ENCODE assay signal across 8 cellular contexts in genomic region chr20:12207875-12208274, GRCh38.
DNase-seq lines count a peak whose midpoint lies in the region; ATAC-seq and TF ChIP-seq lines count a peak whose summit lies in the region.

No MANE protein-coding gene starts in this region.

- no peaks in the 10 kb centered on the region for H3K4me1 ChIP-seq in IMR-90 (ENCODE audit: control insufficient read depth, insufficient read depth, low read length)
- no peaks in the 10 kb centered on the region for H3K4me1 ChIP-seq in body of pancreas
- no peaks in the 10 kb centered on the region for H3K4me1 ChIP-seq in mesendoderm (ENCODE audit: control insufficient read depth, low read depth, low read length)

- no peak for TF ChIP-seq POLR2A in IMR-90 (IDR thresholded peaks at IDR 0.05; ENCODE audit: low read depth, low read length)
- no peak for TF ChIP-seq POLR2A in body of pancreas (IDR thresholded peaks at IDR 0.05)

- H3K23ac ChIP-seq in IMR-90 (ENCODE audit: low read depth, low read length) = no peak overlapping the region
- no peak overlapping the region for H3K23ac ChIP-seq in mesendoderm (ENCODE audit: low read length)

- no peak overlapping the region for H3K27ac Mint-ChIP-seq in activated CD4-positive, alpha-beta memory T cell treated with anti-CD3 and anti-CD28 coated beads for 36 hours

- H3K4me3 Mint-ChIP-seq in activated CD4-positive, alpha-beta memory T cell treated with anti-CD3 and anti-CD28 coated beads for 36 hours = no peak overlapping the region

- dilution Hi-C loops in IMR-90 (cut with HindIII; ENCODE audit: low sequenced_read_pairs, unreplicated experiment) = no loop called here

- H3K4ac ChIP-seq in IMR-90 (ENCODE audit: low read depth, low read length) (no peak overlapping the region), mesendoderm (ENCODE audit: low read depth, low read length) (no peak overlapping the region)

- H3K79me2 ChIP-seq in mesendoderm (ENCODE audit: control insufficient read depth, insufficient read depth, low read length) = no peaks in the 10 kb centered on the region

- H3K4me3 ChIP-seq in IMR-90 (ENCODE audit: insufficient read depth, low read depth, low read length) = no peak overlapping the region
- no peak overlapping the region for H3K4me3 ChIP-seq in body of pancreas
- H3K4me3 ChIP-seq in mesendoderm (ENCODE audit: low read length) = no peak overlapping the region

- H3K4me1 Mint-ChIP-seq in activated CD4-positive, alpha-beta memory T cell treated with anti-CD3 and anti-CD28 coated beads for 36 hours (ENCODE audit: low read depth) = no peaks in the 10 kb centered on the region

- TF ChIP-seq CTCF in IMR-90 (conservative IDR thresholded peaks at IDR 0.05; ENCODE audit: low read depth, low read length) (peak; percentile 61), body of pancreas (IDR thresholded peaks at IDR 0.05) (peak; percentile 45 to 74 (median 60))

- no peaks in the 10 kb centered on the region for H3K27me3 Mint-ChIP-seq in activated CD4-positive, alpha-beta memory T cell treated with anti-CD3 and anti-CD28 coated beads for 36 hours

- H3K36me3 ChIP-seq in IMR-90 (ENCODE audit: control insufficient read depth, insufficient read depth, low read length) (no peaks in the 10 kb centered on the region), body of pancreas (replicated peaks in 1 of 2; ENCODE audit: insufficient read depth in 1 of 2, low read depth in 2 of 2) (no peaks in the 10 kb centered on the region), mesendoderm (ENCODE audit: control insufficient read depth, insufficient read depth, low read length) (no peaks in the 10 kb centered on the region)

- H2BK120ac ChIP-seq in IMR-90 (ENCODE audit: low read depth, low read length) = no peak overlapping the region
- no peak overlapping the region for H2BK120ac ChIP-seq in mesendoderm (ENCODE audit: low read depth, low read length)

- POLR2A ChIA-PET in IMR-90 (lab: Charles Lee; ENCODE audit: unreplicated experiment) = no interaction called here
- POLR2A ChIA-PET in activated CD4-positive, alpha-beta memory T cell treated with anti-CD3 and anti-CD28 coated beads for 36 hours (lab: Charles Lee) = no interaction called here

- no peak overlapping the region for H2AFZ ChIP-seq in IMR-90 (replicated peaks; ENCODE audit: low read length, poor library complexity)

- intact Hi-C loops in IMR-90 (cut with micrococcal nuclease) (loop anchor here (1.0 to 10.0 kb wide), 4 partner anchors 196 to 623 kb away; no protein-coding TSS in a partner anchor), body of pancreas (cut with DNase I) (no loop called here)
- intact Hi-C loops in activated CD4-positive, alpha-beta memory T cell treated with anti-CD3 and anti-CD28 coated beads for 36 hours (cut with micrococcal nuclease) = no loop called here

- H2AK9ac ChIP-seq in IMR-90 (replicated peaks; ENCODE audit: low read depth, low read length, poor library complexity) = no peak overlapping the region

- H4K91ac ChIP-seq in IMR-90 (ENCODE audit: insufficient read depth, low read depth, low read length) = no peak overlapping the region

- no peak overlapping the region for H2BK20ac ChIP-seq in IMR-90 (ENCODE audit: low read depth, low read length)

- H2BK5ac ChIP-seq in IMR-90 (ENCODE audit: low read depth, low read length, poor library complexity, severe bottlenecking) (no peak overlapping the region), mesendoderm (ENCODE audit: low read length) (no peak overlapping the region)

- H3K9ac ChIP-seq in IMR-90 (ENCODE audit: low read depth, low read length) (no peak overlapping the region), mesendoderm (ENCODE audit: low read length) (no peak overlapping the region)

- no peaks in the 10 kb centered on the region for H4K20me1 ChIP-seq in IMR-90 (ENCODE audit: insufficient read depth, low read length)

- H2AK5ac ChIP-seq in IMR-90 (ENCODE audit: low read depth, low read length) (no peak overlapping the region), mesendoderm (ENCODE audit: low read length) (no peak overlapping the region)

- H2BK15ac ChIP-seq in IMR-90 (ENCODE audit: low read depth, low read length) (no peak overlapping the region), mesendoderm (replicated peaks; ENCODE audit: low read depth) (no peak overlapping the region)

- H4K5ac ChIP-seq in IMR-90 (ENCODE audit: low read depth, low read length) = no peak overlapping the region
- no peak overlapping the region for H4K5ac ChIP-seq in mesendoderm (ENCODE audit: low read length)

- DNase-seq in EH (ENCODE audit: low read depth) (peak; percentile 6), IMR-90 (peak; percentile 41), body of pancreas (peak; percentile 44 to 56 (median 49)), mesendoderm (peak; percentile 79), T-helper 9 cell (no peak), NCI-H1417 treated with DMSO at 0.1 percent for 48 hours (lab: John Stamatoyannopoulos, UW) (no peak)
- no peak for DNase-seq in activated CD4-positive, alpha-beta memory T cell treated with anti-CD3 and anti-CD28 coated beads for 36 hours

- H3K18ac ChIP-seq in IMR-90 (ENCODE audit: low read depth, low read length) (no peak overlapping the region), mesendoderm (ENCODE audit: low read length) (no peak overlapping the region)

- no peak overlapping the region for H3K27ac ChIP-seq in IMR-90 (ENCODE audit: insufficient read depth, low read length)
- H3K27ac ChIP-seq in body of pancreas = no peak overlapping the region
- no peak overlapping the region for H3K27ac ChIP-seq in mesendoderm (ENCODE audit: low read depth, low read length)

- peaks cover 19% of the 10 kb centered on the region for H3K9me3 Mint-ChIP-seq in activated CD4-positive, alpha-beta memory T cell treated with anti-CD3 and anti-CD28 coated beads for 36 hours

- peak; percentile 67 for TF ChIP-seq RAD21 in IMR-90 (IDR thresholded peaks at IDR 0.05; ENCODE audit: low read length)

- H3K4me2 ChIP-seq in IMR-90 (ENCODE audit: low read depth, low read length) (no peak overlapping the region), mesendoderm (ENCODE audit: low read length) (no peak overlapping the region)

- no peaks in the 10 kb centered on the region for H3K9me3 ChIP-seq in IMR-90 (ENCODE audit: control insufficient read depth, insufficient read depth, low read length)
- no peaks in the 10 kb centered on the region for H3K9me3 ChIP-seq in body of pancreas

- CTCF ChIA-PET in IMR-90 (lab: Yijun Ruan, JAX) = interaction anchor here (0.6 to 1.4 kb wide), 6 partner anchors 19 to 530 kb away, joined by 3 to 5 read pairs (median 3); no protein-coding TSS in a partner anchor
- CTCF ChIA-PET in activated CD4-positive, alpha-beta memory T cell treated with anti-CD3 and anti-CD28 coated beads for 36 hours (lab: Charles Lee) = no interaction called here

- no peak overlapping the region for H3K14ac ChIP-seq in IMR-90 (replicated peaks; ENCODE audit: low read depth, low read length)

- H3K36me3 Mint-ChIP-seq in activated CD4-positive, alpha-beta memory T cell treated with anti-CD3 and anti-CD28 coated beads for 36 hours = no peaks in the 10 kb centered on the region

- ATAC-seq in IMR-90 (ENCODE audit: low read depth) (peak; percentile 85), body of pancreas (peak; percentile 65), GM19455 (IDR thresholded peaks at IDR 0.05; ENCODE audit: unreplicated experiment) (no peak)

- no TSS peak for BruUV-seq in IMR-90 (replicated peaks; lab: Mats Ljungman, UMichigan)

- no CpG with 5 or more reads among the region's 1 CpG for WGBS in IMR-90 (ENCODE audit: extremely low coverage in 2 of 2, insufficient read length in 1 of 2), 2 experiments
- WGBS in body of pancreas, 2 donors = 5 to 11% methylated on average over 1 of the region's 1 CpG
- no CpG with 5 or more reads among the region's 1 CpG for WGBS in mesendoderm (ENCODE audit: extremely low coverage, insufficient coverage, low lambda C conversion rate)

- no peak overlapping the region for H3K56ac ChIP-seq in IMR-90 (ENCODE audit: extremely low read depth, insufficient read depth, low read length)
- no peak overlapping the region for H3K56ac ChIP-seq in mesendoderm (ENCODE audit: low read length)

- H3K79me1 ChIP-seq in IMR-90 (ENCODE audit: low read depth in 1 of 2, low read length in 2 of 2) = no peaks in the 10 kb centered on the region
- H3K79me1 ChIP-seq in mesendoderm (ENCODE audit: low read length) = no peaks in the 10 kb centered on the region

- in situ Hi-C loops in IMR-90 (cut with MboI; ENCODE audit: low sequenced_read_pairs) = loop anchor here (5.0 kb wide), 1 partner anchor 536 kb away; no protein-coding TSS in a partner anchor

- H4K8ac ChIP-seq in IMR-90 (ENCODE audit: low read depth in 2 of 2, low read length in 2 of 2) (no peak overlapping the region), mesendoderm (ENCODE audit: low read depth, low read length) (no peak overlapping the region)

- H3K9me1 ChIP-seq in IMR-90 (ENCODE audit: insufficient read depth, low read length) = no peaks in the 10 kb centered on the region

- H3K27me3 ChIP-seq in IMR-90 (ENCODE audit: control insufficient read depth, insufficient read depth, low read length) = no peaks in the 10 kb centered on the region
- no peaks in the 10 kb centered on the region for H3K27me3 ChIP-seq in body of pancreas
- no peaks in the 10 kb centered on the region for H3K27me3 ChIP-seq in mesendoderm (ENCODE audit: insufficient read depth, low read length, poor library complexity)

TF ChIP-seq in IMR-90, 13 proteins besides CTCF, POLR2A, EP300 and RAD21:
- TF ChIP-seq BHLHE40 (IDR thresholded peaks at IDR 0.05; ENCODE audit: low read depth, low read length) = no peak
- no peak for TF ChIP-seq CEBPB (IDR thresholded peaks at IDR 0.05; ENCODE audit: low read depth, low read length)
- peak; percentile 68 for TF ChIP-seq SMC3 (IDR thresholded peaks at IDR 0.05; ENCODE audit: low read depth, low read length)
- no peak for TF ChIP-seq MAFK (IDR thresholded peaks at IDR 0.05; ENCODE audit: low read depth, low read length)
- no peak for TF ChIP-seq RCOR1 (IDR thresholded peaks at IDR 0.05; ENCODE audit: insufficient replicate concordance, low read length)
- no peak for TF ChIP-seq MXI1 (IDR thresholded peaks at IDR 0.05; ENCODE audit: borderline replicate concordance, low read depth, low read length)
- no peak for TF ChIP-seq CHD1 (IDR thresholded peaks at IDR 0.05; ENCODE audit: low read depth, low read length)
TF ChIP-seq in IMR-90: peak in this region for 1.

Comparison
In these comparisons a context has a peak if more than half of its experiments do, and no peak if none do; other contexts are left out.
1. DNase-seq: peak in EH (single experiment), IMR-90 (single experiment), body of pancreas (4 of 4) and mesendoderm (single experiment); none in T-helper 9 cell (single experiment), NCI-H1417 treated with DMSO at 0.1 percent for 48 hours (single experiment) and activated CD4-positive, alpha-beta memory T cell treated with anti-CD3 and anti-CD28 coated beads for 36 hours (single experiment).